ENCODE assay signal across 1 cellular context in the genomic region with DNA sequence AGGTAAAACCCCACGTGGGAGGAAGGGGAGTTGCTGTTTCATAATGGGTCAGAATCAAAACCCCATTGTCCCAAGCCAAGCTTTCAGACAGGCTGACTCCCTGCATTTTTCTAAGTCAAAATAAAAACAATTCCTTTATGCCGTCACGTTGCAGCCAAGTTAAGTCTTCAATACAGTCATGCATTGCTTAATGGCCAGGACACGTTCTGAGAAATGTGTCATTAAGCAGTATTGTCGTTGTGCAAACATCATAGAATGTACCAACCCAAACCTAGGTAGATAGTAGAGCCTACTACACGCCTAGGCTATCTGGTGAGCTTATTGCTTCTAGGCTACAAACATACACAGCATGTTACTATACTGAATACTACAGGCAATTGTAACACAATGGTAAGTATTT.
TF ChIP-seq lines count a peak whose summit lies in the region.

No MANE protein-coding gene starts in this region.

TF ChIP-seq in IMR-90, 13 proteins besides CTCF, POLR2A, EP300 and RAD21 (continued from another document):
- TF ChIP-seq, protein P1, sequence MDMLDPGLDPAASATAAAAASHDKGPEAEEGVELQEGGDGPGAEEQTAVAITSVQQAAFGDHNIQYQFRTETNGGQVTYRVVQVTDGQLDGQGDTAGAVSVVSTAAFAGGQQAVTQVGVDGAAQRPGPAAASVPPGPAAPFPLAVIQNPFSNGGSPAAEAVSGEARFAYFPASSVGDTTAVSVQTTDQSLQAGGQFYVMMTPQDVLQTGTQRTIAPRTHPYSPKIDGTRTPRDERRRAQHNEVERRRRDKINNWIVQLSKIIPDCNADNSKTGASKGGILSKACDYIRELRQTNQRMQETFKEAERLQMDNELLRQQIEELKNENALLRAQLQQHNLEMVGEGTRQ (IDR thresholded peaks at IDR 0.05; ENCODE audit: low read depth, low read length): no peak
- no peak for TF ChIP-seq MAFK (IDR thresholded peaks at IDR 0.05; ENCODE audit: low read depth, low read length)
- no peak for TF ChIP-seq RFX5 (IDR thresholded peaks at IDR 0.05; ENCODE audit: low read depth, low read length)
- no peak for TF ChIP-seq FOS (IDR thresholded peaks at IDR 0.05; ENCODE audit: low read depth, low read length)
- no peak for TF ChIP-seq MXI1 (IDR thresholded peaks at IDR 0.05; ENCODE audit: borderline replicate concordance, low read depth, low read length)
